ENCODE assay signal across 38 cellular contexts in the genomic region with DNA sequence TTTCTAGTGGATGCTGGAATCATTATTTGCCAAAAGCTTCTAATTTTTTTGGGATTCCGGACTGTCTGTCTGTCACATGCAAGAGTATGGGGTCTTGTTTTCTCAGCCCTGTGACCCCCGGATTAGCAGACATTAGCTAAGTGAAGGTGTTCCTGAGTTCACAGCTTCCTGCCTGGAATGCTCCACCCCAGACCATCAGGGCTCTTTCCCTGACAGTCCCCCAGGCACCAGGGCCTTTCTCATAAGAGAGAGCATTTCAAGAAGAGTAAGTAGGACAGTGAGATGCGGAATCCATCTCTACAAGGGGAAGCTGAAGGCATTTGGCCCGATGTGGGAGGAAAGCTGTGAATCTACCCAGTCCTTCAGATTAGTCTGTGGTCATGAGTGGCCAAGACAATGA.
"Had no signal": no experiment of that assay in that cellular context is flagged by ENCODE, and none has a peak within 500 bp of the region (broad histone marks: within the 10 kb centered on the region; RNA-seq: fewer than 3 reads in every experiment).

No MANE protein-coding gene starts in this region.

- H3K27me3 Mint-ChIP-seq: activated naive CD4-positive, alpha-beta T cell treated with anti-CD3 and anti-CD28 coated beads, Interleukin-2, amount 10 ng/mL, durations not matched to agents 7 days and 5 days; activated naive CD4-positive, alpha-beta T cell treated with anti-CD3 and anti-CD28 coated beads, Interleukin-2, amount 50 U/mL, for 24 hours; activated naive CD8-positive, alpha-beta T cell; activated naive CD8-positive, alpha-beta T cell treated with anti-CD3 and anti-CD28 coated beads for 36 hours; activated naive CD8-positive, alpha-beta T cell treated with anti-CD3 and anti-CD28 coated beads, Interleukin-2, amount 10 ng/mL, durations not matched to agents 7 days and 5 days; activated naive CD8-positive, alpha-beta T cell treated with anti-CD3 and anti-CD28 coated beads, Interleukin-2, amount 50 U/mL, for 24 hours; activated T-cell treated with anti-CD3 and anti-CD28 coated beads, Interleukin-2, amount 50 U/mL, for 24 hours; activated T-helper 17 cell treated with anti-CD3 and anti-CD28 coated beads, Interleukin-2, amount 50 U/mL, for 72 hours; central memory CD8-positive, alpha-beta T cell had no signal

- H3K27ac Mint-ChIP-seq: activated naive CD4-positive, alpha-beta T cell treated with anti-CD3 and anti-CD28 coated beads for 36 hours; activated naive CD4-positive, alpha-beta T cell treated with anti-CD3 and anti-CD28 coated beads, Interleukin-2, amount 10 ng/mL, durations not matched to agents 7 days and 5 days; activated naive CD4-positive, alpha-beta T cell treated with anti-CD3 and anti-CD28 coated beads, Interleukin-2, amount 50 U/mL, for 24 hours; activated naive CD4-positive, alpha-beta T cell treated with anti-CD3 and anti-CD28 coated beads, Interleukin-2, amount 50 U/mL, for 72 hours; activated naive CD8-positive, alpha-beta T cell; activated naive CD8-positive, alpha-beta T cell treated with anti-CD3 and anti-CD28 coated beads for 36 hours; activated naive CD8-positive, alpha-beta T cell treated with anti-CD3 and anti-CD28 coated beads, Interleukin-2, amount 10 ng/mL, durations not matched to agents 7 days and 5 days; activated naive CD8-positive, alpha-beta T cell treated with anti-CD3 and anti-CD28 coated beads, Interleukin-2, amount 50 U/mL, for 24 hours; activated T-cell treated with anti-CD3 and anti-CD28 coated beads, Interleukin-2, amount 50 U/mL, for 24 hours; activated T-cell treated with anti-CD3 and anti-CD28 coated beads, Interleukin-2, amount 50 U/mL, for 72 hours; activated T-helper 1 cell treated with anti-CD3 and anti-CD28 coated beads, Interleukin-12 subunit alpha, Interleukin-12 subunit beta, Interleukin-2, Interleukin-4 antibody, amounts not matched to agents 30 ng/mL and 10 ng/mL and 1 ng/mL, durations not matched to agents 14 hours and 24 hours and 36 hours; activated T-helper 17 cell treated with anti-CD3 and anti-CD28 coated beads, Interleukin-2, amount 50 U/mL, for 72 hours; activated T-helper 2 cell treated with anti-CD3 and anti-CD28 coated beads, Interferon-gamma antibody, Interleukin-2, Interleukin-4, amounts not matched to agents 10 μg/mL and 5 μg/mL and 100 μg/mL, durations not matched to agents 14 hours and 24 hours and 36 hours; brain had no signal

- H3K4me1 ChIP-seq: adrenal gland, ascending aorta, body of pancreas, breast epithelium had no signal

- H3K9me3 Mint-ChIP-seq: activated naive CD4-positive, alpha-beta T cell treated with anti-CD3 and anti-CD28 coated beads, Interleukin-2, amount 50 U/mL, for 24 hours; activated naive CD8-positive, alpha-beta T cell treated with anti-CD3 and anti-CD28 coated beads for 36 hours; activated naive CD8-positive, alpha-beta T cell treated with anti-CD3 and anti-CD28 coated beads, Interleukin-2, amount 10 ng/mL, durations not matched to agents 7 days and 5 days had no signal

- DNase-seq: activated effector memory CD4-positive, alpha-beta T cell treated with anti-CD3 and anti-CD28 coated beads, Interleukin-2, amount 50 U/mL, for 16 hours; activated effector memory CD4-positive, alpha-beta T cell treated with Interleukin-2 at 50 U/mL for 16 hours; activated gamma-delta T cell; activated gamma-delta T cell treated with Interleukin-2 at 50 U/mL for 16 hours; activated naive CD4-positive, alpha-beta T cell; activated naive CD4-positive, alpha-beta T cell treated with anti-CD3 and anti-CD28 coated beads for 36 hours; activated naive CD4-positive, alpha-beta T cell treated with anti-CD3 and anti-CD28 coated beads, Interleukin-2, amount 10 ng/mL, durations not matched to agents 7 days and 5 days; activated naive CD4-positive, alpha-beta T cell treated with anti-CD3 and anti-CD28 coated beads, Interleukin-2, amount 50 U/mL, for 16 hours; activated naive CD4-positive, alpha-beta T cell treated with Interleukin-2 at 50 U/mL for 16 hours; activated naive CD8-positive, alpha-beta T cell treated with anti-CD3 and anti-CD28 coated beads for 36 hours; activated naive CD8-positive, alpha-beta T cell treated with anti-CD3 and anti-CD28 coated beads, Interleukin-2, amount 10 ng/mL, durations not matched to agents 7 days and 5 days; activated naive CD8-positive, alpha-beta T cell treated with anti-CD3 and anti-CD28 coated beads, Interleukin-2, amount 50 U/mL, for 24 hours; activated T-cell treated with anti-CD3 and anti-CD28 coated beads, Interleukin-2, amount 50 U/mL, for 1 hour; activated T-cell treated with anti-CD3 and anti-CD28 coated beads, Interleukin-2, amount 50 U/mL, for 24 hours; activated T-cell treated with anti-CD3 and anti-CD28 coated beads, Interleukin-2, amount 50 U/mL, for 4 hours; activated T-cell treated with anti-CD3 and anti-CD28 coated beads, Interleukin-2, amount 50 U/mL, for 48 hours; activated T-cell treated with anti-CD3 and anti-CD28 coated beads, Interleukin-2, amount 50 U/mL, for 72 hours; adrenal gland; amniotic stem cell; amygdala; anterior cingulate cortex; aorta; body of pancreas; brain microvascular endothelial cell; caudate nucleus; central memory CD4-positive, alpha-beta T cell; cerebellar nuclear complex had no signal

- H3K36me3 ChIP-seq: adrenal gland, ascending aorta, brain microvascular endothelial cell, breast epithelium, cardiac muscle cell had no signal

- H3K9me3 ChIP-seq: adrenal gland, ascending aorta, body of pancreas, breast epithelium had no signal

- ATAC-seq: activated naive CD4-positive, alpha-beta T cell treated with anti-CD3 and anti-CD28 coated beads, Interleukin-2, amount 50 U/mL, for 72 hours; activated naive CD8-positive, alpha-beta T cell treated with anti-CD3 and anti-CD28 coated beads, Interleukin-2, amount 50 U/mL, for 24 hours; activated T-cell treated with anti-CD3 and anti-CD28 coated beads, Interleukin-2, amount 50 U/mL, for 4 hours; activated T-cell treated with anti-CD3 and anti-CD28 coated beads, Interleukin-2, amount 50 U/mL, for 72 hours; activated T-helper 17 cell treated with anti-CD3 and anti-CD28 coated beads, Interleukin-2, amount 50 U/mL, for 72 hours; body of pancreas had no signal

- H3K36me3 Mint-ChIP-seq: activated naive CD4-positive, alpha-beta T cell treated with anti-CD3 and anti-CD28 coated beads, Interleukin-2, amount 10 ng/mL, durations not matched to agents 7 days and 5 days; activated naive CD4-positive, alpha-beta T cell treated with anti-CD3 and anti-CD28 coated beads, Interleukin-2, amount 50 U/mL, for 24 hours; activated naive CD8-positive, alpha-beta T cell; activated naive CD8-positive, alpha-beta T cell treated with anti-CD3 and anti-CD28 coated beads for 36 hours; activated naive CD8-positive, alpha-beta T cell treated with anti-CD3 and anti-CD28 coated beads, Interleukin-2, amount 10 ng/mL, durations not matched to agents 7 days and 5 days had no signal

- H3K4me1 Mint-ChIP-seq: activated naive CD4-positive, alpha-beta T cell treated with anti-CD3 and anti-CD28 coated beads, Interleukin-2, amount 10 ng/mL, durations not matched to agents 7 days and 5 days; activated naive CD4-positive, alpha-beta T cell treated with anti-CD3 and anti-CD28 coated beads, Interleukin-2, amount 50 U/mL, for 24 hours; activated naive CD8-positive, alpha-beta T cell treated with anti-CD3 and anti-CD28 coated beads for 36 hours; activated naive CD8-positive, alpha-beta T cell treated with anti-CD3 and anti-CD28 coated beads, Interleukin-2, amount 10 ng/mL, durations not matched to agents 7 days and 5 days; activated naive CD8-positive, alpha-beta T cell treated with anti-CD3 and anti-CD28 coated beads, Interleukin-2, amount 50 U/mL, for 24 hours; activated T-helper 17 cell treated with anti-CD3 and anti-CD28 coated beads, Interleukin-2, amount 50 U/mL, for 72 hours; brain had no signal

- H3K4me3 Mint-ChIP-seq: activated naive CD4-positive, alpha-beta T cell treated with anti-CD3 and anti-CD28 coated beads for 36 hours; activated naive CD4-positive, alpha-beta T cell treated with anti-CD3 and anti-CD28 coated beads, Interleukin-2, amount 10 ng/mL, durations not matched to agents 7 days and 5 days; activated naive CD4-positive, alpha-beta T cell treated with anti-CD3 and anti-CD28 coated beads, Interleukin-2, amount 50 U/mL, for 24 hours; activated naive CD8-positive, alpha-beta T cell; activated naive CD8-positive, alpha-beta T cell treated with anti-CD3 and anti-CD28 coated beads for 36 hours; activated naive CD8-positive, alpha-beta T cell treated with anti-CD3 and anti-CD28 coated beads, Interleukin-2, amount 10 ng/mL, durations not matched to agents 7 days and 5 days; activated naive CD8-positive, alpha-beta T cell treated with anti-CD3 and anti-CD28 coated beads, Interleukin-2, amount 50 U/mL, for 24 hours; activated T-cell treated with anti-CD3 and anti-CD28 coated beads, Interleukin-2, amount 50 U/mL, for 24 hours; activated T-cell treated with anti-CD3 and anti-CD28 coated beads, Interleukin-2, amount 50 U/mL, for 4 hours; activated T-cell treated with anti-CD3 and anti-CD28 coated beads, Interleukin-2, amount 50 U/mL, for 72 hours; activated T-helper 1 cell treated with anti-CD3 and anti-CD28 coated beads, Interleukin-12 subunit alpha, Interleukin-12 subunit beta, Interleukin-2, Interleukin-4 antibody, amounts not matched to agents 30 ng/mL and 10 ng/mL and 1 ng/mL, durations not matched to agents 14 hours and 24 hours and 36 hours; activated T-helper 17 cell treated with anti-CD3 and anti-CD28 coated beads, Interleukin-2, amount 50 U/mL, for 72 hours; brain; central memory CD8-positive, alpha-beta T cell had no signal

- H3K4me3 ChIP-seq: adrenal gland, ascending aorta, body of pancreas, breast epithelium, cardiac muscle cell had no signal

- H3K27ac ChIP-seq: adrenal gland, ascending aorta, body of pancreas, brain microvascular endothelial cell, breast epithelium, cardiac muscle cell had no signal

- H3K27me3 ChIP-seq: adrenal gland, ascending aorta, body of pancreas, brain microvascular endothelial cell, breast epithelium, cardiac muscle cell had no signal
